In the genomic region with DNA sequence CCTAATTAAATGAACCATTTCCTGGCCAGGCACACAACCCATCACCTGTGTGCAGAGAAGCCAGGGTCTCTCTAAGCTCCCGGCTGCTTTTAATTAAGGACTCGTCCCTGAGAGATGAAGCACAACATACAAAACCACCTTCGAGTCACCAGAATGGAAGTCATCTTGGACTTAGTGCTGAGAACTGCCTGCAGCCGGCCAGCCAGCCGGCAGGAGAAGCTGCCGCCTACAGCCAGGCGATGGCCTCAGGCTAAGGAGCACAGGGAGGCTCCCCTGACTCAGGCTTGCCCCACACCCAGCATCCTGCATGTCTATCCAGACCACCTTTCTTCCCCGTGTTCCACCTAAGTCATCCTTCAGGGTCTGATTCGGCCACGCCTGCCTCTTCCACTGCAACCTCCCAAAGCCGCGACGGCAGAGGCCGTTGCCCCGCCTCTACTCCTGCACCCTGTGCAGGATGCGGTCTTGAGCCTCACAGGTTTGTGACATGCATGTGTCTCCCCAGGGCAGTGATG, we compare ENCODE assay signal across 13 cellular contexts.
DNase-seq lines count a peak whose midpoint lies in the region; ATAC-seq and TF ChIP-seq lines count a peak whose summit lies in the region.
"Had no signal": no experiment of that assay in that cellular context is flagged by ENCODE, and none has a peak within 500 bp of the region (broad histone marks: within the 10 kb centered on the region; RNA-seq: fewer than 3 reads in every experiment).

No MANE protein-coding gene starts in this region.

- no peaks in the 10 kb centered on the region for H3K36me3 ChIP-seq in H7 (replicated peaks; ENCODE audit: control insufficient read depth, insufficient read depth, low read length)
- peaks cover 16% of the 10 kb centered on the region for H3K36me3 ChIP-seq in effector memory CD4-positive, alpha-beta T cell (ENCODE audit: control insufficient read depth, insufficient read depth, low read length)

- CTCF ChIA-PET in Calu3 (lab: Charles Lee), result no interaction called here

- H3K4me3 ChIP-seq in AG09309 (ENCODE audit: control insufficient read depth, low read depth, low read length), result no peak overlapping the region
- H3K4me3 ChIP-seq in H7 (ENCODE audit: insufficient read depth, low read depth, low read length), result no peak overlapping the region
- no peak overlapping the region for H3K4me3 ChIP-seq in effector memory CD4-positive, alpha-beta T cell (ENCODE audit: insufficient read depth, low read depth, low read length, poor library complexity, severe bottlenecking)
- H3K4me3 ChIP-seq: hepatocyte had no signal

- H3K4me3 Mint-ChIP-seq in Calu3 (ENCODE audit: low read depth, unreplicated experiment), result no peak overlapping the region
- H3K4me3 Mint-ChIP-seq: activated CD4-positive, alpha-beta T cell treated with anti-CD3 and anti-CD28 coated beads for 36 hours had no signal

- H3K4me1 Mint-ChIP-seq in Calu3 (ENCODE audit: low read depth, unreplicated experiment), result peaks cover 6% of the 10 kb centered on the region

- H3K27me3 ChIP-seq in H7 (ENCODE audit: control insufficient read depth, insufficient read depth, low read length), result no peaks in the 10 kb centered on the region
- H3K27me3 ChIP-seq in effector memory CD4-positive, alpha-beta T cell (replicated peaks; ENCODE audit: control insufficient read depth, insufficient read depth, low read length, poor library complexity, severe bottlenecking), result no peaks in the 10 kb centered on the region
- H3K27me3 ChIP-seq: hepatocyte had no signal

- H3K9me3 ChIP-seq in effector memory CD4-positive, alpha-beta T cell (ENCODE audit: control insufficient read depth, low read length), result no peaks in the 10 kb centered on the region

- no peak overlapping the region for H3K27ac Mint-ChIP-seq in Calu3 (ENCODE audit: unreplicated experiment)

- ATAC-seq in HG02970 (IDR thresholded peaks at IDR 0.05; ENCODE audit: low FRiP score, unreplicated experiment), result no peak
- ATAC-seq: activated CD4-positive, alpha-beta T cell treated with anti-CD3 and anti-CD28 coated beads for 36 hours had no signal

- H3K9me3 Mint-ChIP-seq in Calu3 (ENCODE audit: low read depth, unreplicated experiment), result no peaks in the 10 kb centered on the region

- no TSS peak for BruUV-seq in Calu3 (replicated peaks; lab: Mats Ljungman, UMichigan)

- intact Hi-C loops in Calu3 (cut with micrococcal nuclease; ENCODE audit: unreplicated experiment), result loop anchor here (10.0 kb wide), 1 partner anchor 189 kb away; no protein-coding TSS in a partner anchor

- H3K27ac ChIP-seq in effector memory CD4-positive, alpha-beta T cell (ENCODE audit: insufficient read depth, low read length, poor library complexity, severe bottlenecking), result no peak overlapping the region
- H3K27ac ChIP-seq: hepatocyte had no signal

- H3K4me1 ChIP-seq in effector memory CD4-positive, alpha-beta T cell (ENCODE audit: control insufficient read depth, insufficient read depth, low read length, poor library complexity, severe bottlenecking), result peaks cover 29% of the 10 kb centered on the region

- TF ChIP-seq CTCF in AG09309 (IDR thresholded peaks at IDR 0.05; ENCODE audit: control insufficient read depth, insufficient read depth, low read depth, low read length, missing control alignments), result peak; percentile 26
- no peak for TF ChIP-seq CTCF in Calu3 (IDR thresholded peaks at IDR 0.05; ENCODE audit: unreplicated experiment)

- DNase-seq in AG09309 (ENCODE audit: low read depth) (peak; percentile 52), H7 (peak; percentile 67), astrocyte of the hippocampus (ENCODE audit: low read depth, low spot score) (peak; percentile 49), iris pigment epithelial cell (ENCODE audit: low read depth) (peak; percentile 64), Calu3 (no peak), NCI-H2171 treated with DMSO at 0.1 percent for 48 hours (lab: John Stamatoyannopoulos, UW) (no peak)
- no peak for DNase-seq in effector memory CD4-positive, alpha-beta T cell
- DNase-seq: activated CD4-positive, alpha-beta T cell treated with anti-CD3 and anti-CD28 coated beads for 36 hours; naive B cell; NCI-H1694; RPMI8226 had no signal

- no peaks in the 10 kb centered on the region for H3K27me3 Mint-ChIP-seq in Calu3 (ENCODE audit: unreplicated experiment)
- H3K27me3 Mint-ChIP-seq: activated CD4-positive, alpha-beta T cell treated with anti-CD3 and anti-CD28 coated beads for 36 hours; naive B cell had no signal

- H3K36me3 Mint-ChIP-seq in Calu3 (ENCODE audit: insufficient read depth, unreplicated experiment), result peaks cover 6% of the 10 kb centered on the region

Comparison
In these comparisons a context has a peak if more than half of its experiments do, and no peak if none do; other contexts are left out.
1. DNase-seq: peak in AG09309 (single experiment), H7 (single experiment), astrocyte of the hippocampus (single experiment) and iris pigment epithelial cell (single experiment); none in Calu3 (single experiment), effector memory CD4-positive, alpha-beta T cell (0 of 3) and NCI-H2171 treated with DMSO at 0.1 percent for 48 hours (single experiment).